8 cellular contexts compared by ENCODE assay signal in the genomic region with DNA sequence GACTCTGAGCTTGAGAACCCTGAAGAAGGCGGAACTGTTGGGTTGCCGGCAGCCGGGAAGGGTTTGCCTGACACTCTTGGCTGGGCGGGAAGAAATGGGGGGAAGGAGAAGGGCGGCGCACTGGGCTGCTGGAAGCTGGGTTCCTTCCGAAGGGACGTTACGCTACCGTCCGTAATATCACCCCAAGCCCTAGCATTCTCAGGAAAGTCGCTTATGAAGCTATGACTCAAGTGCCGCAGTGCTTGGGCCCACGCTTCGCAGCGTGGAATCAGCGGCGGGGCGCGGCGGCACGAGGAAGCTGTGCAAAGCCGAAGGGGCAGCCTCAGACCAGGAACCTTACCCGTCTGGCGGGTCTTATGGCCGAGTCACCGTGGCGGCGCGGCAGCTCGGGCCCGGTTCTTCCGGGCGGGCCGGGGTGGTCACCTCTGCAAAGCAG. TPM values are rescaled to one million over a fixed set of nuclear protein-coding genes. Genes with fewer than 3 reads are reported as not detected.
DNase-seq lines count a peak whose midpoint lies in the region; ATAC-seq and TF ChIP-seq lines count a peak whose summit lies in the region.

No MANE protein-coding gene starts in this region.

- H3K4me1 Mint-ChIP-seq in CD14-positive monocyte = peaks cover 13% of the 10 kb centered on the region

- H3K4me3 Mint-ChIP-seq in CD14-positive monocyte = peak overlapping the region; percentile 88 to 94

- peaks cover 10 to 28% (median 14%) of the 10 kb centered on the region in 3 donors for H3K27me3 Mint-ChIP-seq in CD14-positive monocyte (ENCODE audit: low read depth in 3 of 3)

- ATAC-seq in GM21390 (IDR thresholded peaks at IDR 0.05; ENCODE audit: unreplicated experiment) (peak; percentile 81), GM21515 (IDR thresholded peaks at IDR 0.05; ENCODE audit: unreplicated experiment) (no peak)

- peaks cover 0 to 13% (median 2%) of the 10 kb centered on the region in 7 donors for H3K9me3 Mint-ChIP-seq in CD14-positive monocyte

- peak; percentile 78 for DNase-seq in CD14-positive monocyte (ENCODE audit: low spot score)
- peak; percentile 45 for DNase-seq in NCI-H460 (ENCODE audit: extremely low read depth, low read depth)
- DNase-seq in activated T-helper 9 cell treated with anti-CD3 and anti-CD28 coated beads, Interleukin-2, amount 50 U/mL, for 16 hours (ENCODE audit: low read depth) = peak; percentile 50
- peak; percentile 70 for DNase-seq in fibroblast of villous mesenchyme (ENCODE audit: low read depth)
- DNase-seq in nucleus accumbens (lab: John Stamatoyannopoulos, UW) = peak in 53 of 56 donors; percentile 1 to 84 (median 44)
- DNase-seq in superior temporal gyrus (ENCODE audit: extremely low spot score) = peak; percentile 60

- H3K27ac Mint-ChIP-seq in CD14-positive monocyte = peak overlapping the region; percentile 82 to 93 (median 87)

- intact Hi-C loops in CD14-positive monocyte (cut with micrococcal nuclease) = loop anchor here (5.0 to 10.0 kb wide), 2 partner anchors 60 to 62 kb away; no protein-coding TSS in a partner anchor

- TF ChIP-seq CTCF in CD14-positive monocyte (IDR thresholded peaks at IDR 0.05) (no peak), fibroblast of villous mesenchyme (IDR thresholded peaks at IDR 0.05; ENCODE audit: insufficient read depth, low read depth, low read length) (no peak)

- peak overlapping the region; percentile 62 for H3K4me3 ChIP-seq in fibroblast of villous mesenchyme (ENCODE audit: low read depth, low read length)

- peaks cover 0 to 2% of the 10 kb centered on the region in 2 donors for H3K36me3 Mint-ChIP-seq in CD14-positive monocyte

RNA-seq across cellular contexts. Expression of gene SIGLEC15, which starts 50.2 kb away (rescaled TPM):
- 1 to 10 TPM; 7.8 to 9.9 TPM for polyA plus RNA-seq in CD14-positive monocyte
- total RNA-seq in NCI-H460 (2014; rRNA removed; shearing (Covaris generic)) = not detected in 2 replicates
- polyA plus RNA-seq in NCI-H460 (2014; cell fraction: nucleus; rRNA removed) = not detected in 2 replicates
- 0.43 and 0.97 TPM in 2 replicates for total RNA-seq in fibroblast of villous mesenchyme

RNA-seq across cellular contexts. Expression of gene SLC14A1, which starts 51.3 kb away (rescaled TPM):
- not detected for polyA plus RNA-seq in CD14-positive monocyte
- total RNA-seq in NCI-H460 (2014; rRNA removed; shearing (Covaris generic)) = not detected in 2 replicates
- polyA plus RNA-seq in NCI-H460 (2014; cell fraction: nucleus; rRNA removed) = not detected in 2 replicates
- 0.86 and 9.3 TPM in 2 replicates for total RNA-seq in fibroblast of villous mesenchyme
